ENCODE assay signal across 20 cellular contexts in the genomic region with DNA sequence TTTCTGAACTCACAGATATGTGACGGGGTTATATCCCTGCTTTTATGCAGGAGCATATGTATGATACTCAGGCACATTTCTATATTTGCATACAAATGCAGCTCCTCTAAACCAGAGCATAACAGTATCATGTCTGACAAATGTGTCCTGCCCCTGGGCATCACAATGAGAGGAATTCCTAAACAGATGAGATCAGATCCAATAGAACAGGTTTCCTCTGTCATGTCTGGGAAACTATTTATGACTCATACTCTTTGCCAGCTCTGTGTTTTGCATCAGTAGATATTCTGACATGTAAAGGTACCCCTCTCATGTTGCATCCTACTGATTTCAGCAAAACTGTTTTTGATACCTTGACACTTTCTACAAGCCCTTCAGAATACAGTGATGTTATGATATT. TPM values are rescaled to one million over a fixed set of nuclear protein-coding genes. Genes with fewer than 3 reads are reported as not detected.
A peak's percentile ranks its signal among the peaks of the same experiment; 100 is the strongest.
DNase-seq lines count a peak whose midpoint lies in the region; FAIRE-seq and TF ChIP-seq lines count a peak whose summit lies in the region.
"Had no signal": no experiment of that assay in that cellular context is flagged by ENCODE, and none has a peak within 500 bp of the region (broad histone marks: within the 10 kb centered on the region; RNA-seq: fewer than 3 reads in every experiment).

No MANE protein-coding gene starts in this region.

- BruUV-seq in mammary epithelial cell (replicated peaks; lab: Mats Ljungman, UMichigan), result no TSS peak

- peak; percentile 60 for DNase-seq in DMS53 treated with DMSO at 0.1 percent for 48 hours (lab: John Stamatoyannopoulos, UW; ENCODE audit: unreplicated experiment)
- peak; percentile 69 for DNase-seq in M059J (ENCODE audit: low read depth)
- peak; percentile 86 for DNase-seq in mammary epithelial cell
- DNase-seq in keratinocyte (ENCODE audit: low read depth, low spot score), result peak; percentile 68
- DNase-seq in KG1 (lab: John Stamatoyannopoulos, UW), result no peak
- no peak for DNase-seq in iPS-NIHi11 (ENCODE audit: low spot score)
- no peak for DNase-seq in NCI-H2196 (lab: John Stamatoyannopoulos, UW; ENCODE audit: unreplicated experiment)
- DNase-seq in activated CD4-positive, CD25-positive, alpha-beta regulatory T cell treated with anti-CD3 and anti-CD28 coated beads, Interleukin-2, amount 50 U/mL, for 72 hours, result no peak
- DNase-seq: CD8-positive, alpha-beta memory T cell; cortex of kidney; esophagus squamous epithelium; HFFc6; Kasumi-1; left lung; NCI-H146; NCI-H510A treated with DMSO at 0.1 percent for 48 hours; stimulated activated naive CD4-positive, alpha-beta T cell treated with Interleukin-2 at 50 U/mL for 16 hours had no signal

- no peaks in the 10 kb centered on the region for H3K9me1 ChIP-seq in keratinocyte (ENCODE audit: control insufficient read depth, extremely low read depth, insufficient read depth, low read length)

- H3K4me3 ChIP-seq in mammary epithelial cell (replicated peaks in 1 of 3; ENCODE audit: insufficient read depth in 1 of 3, low read depth in 2 of 3, low read length in 3 of 3), result no peak overlapping the region
- no peak overlapping the region for H3K4me3 ChIP-seq in keratinocyte (ENCODE audit: control insufficient read depth in 2 of 3, extremely low read depth in 1 of 3, insufficient read depth in 2 of 3, low read depth in 1 of 3, low read length in 3 of 3)
- H3K4me3 ChIP-seq: esophagus squamous epithelium, left lung had no signal

- intact Hi-C loops in mammary epithelial cell (cut with micrococcal nuclease), result loop anchor here (5.0 kb wide), 1 partner anchor 161 kb away; no protein-coding TSS in a partner anchor

- H3K27me3 ChIP-seq in mammary epithelial cell (ENCODE audit: insufficient read depth, low read length), result no peaks in the 10 kb centered on the region
- no peaks in the 10 kb centered on the region for H3K27me3 ChIP-seq in keratinocyte (ENCODE audit: control insufficient read depth, extremely low read depth, insufficient read depth, low read length)
- H3K27me3 ChIP-seq: left lung had no signal

- H3K9me3 ChIP-seq in mammary epithelial cell (replicated peaks; ENCODE audit: insufficient read depth, low read length), result peaks cover under 1% of the 10 kb centered on the region
- H3K9me3 ChIP-seq in keratinocyte (ENCODE audit: control insufficient read depth, low read depth, low read length), result peaks cover under 1% of the 10 kb centered on the region

- peaks cover 5% of the 10 kb centered on the region for H3K4me1 ChIP-seq in mammary epithelial cell (ENCODE audit: insufficient read depth, low read length)
- peaks cover 11% of the 10 kb centered on the region for H3K4me1 ChIP-seq in keratinocyte (ENCODE audit: control insufficient read depth, extremely low read depth, insufficient read depth, low read length)
- H3K4me1 ChIP-seq: esophagus squamous epithelium, left lung, parathyroid adenoma had no signal

- no peaks in the 10 kb centered on the region for H3K36me3 ChIP-seq in mammary epithelial cell (ENCODE audit: insufficient read depth, low read length)
- no peaks in the 10 kb centered on the region for H3K36me3 ChIP-seq in keratinocyte (ENCODE audit: control insufficient read depth in 2 of 2, extremely low read depth in 1 of 2, insufficient read depth in 2 of 2, low read length in 2 of 2)
- H3K36me3 ChIP-seq: esophagus squamous epithelium, left lung had no signal

- in situ Hi-C loops in mammary epithelial cell (cut with MboI; ENCODE audit: low sequenced_read_pairs in 2 of 2), result no loop called here

- TF ChIP-seq CTCF in mammary epithelial cell (conservative IDR thresholded peaks at IDR 0.05 in 1 of 2, IDR thresholded peaks at IDR 0.05 in 1 of 2; ENCODE audit: extremely low read depth in 1 of 2, insufficient read depth in 1 of 2, low read depth in 1 of 2, low read length in 2 of 2), result no peak
- TF ChIP-seq CTCF in keratinocyte (optimal IDR thresholded peaks at IDR 0.05 in 1 of 3, IDR thresholded peaks at IDR 0.05 in 1 of 3, conservative IDR thresholded peaks at IDR 0.05 in 1 of 3; ENCODE audit: extremely low read depth in 1 of 3, insufficient read depth in 2 of 3, low read length in 3 of 3), result no peak

- H3K27ac ChIP-seq in mammary epithelial cell (ENCODE audit: insufficient read depth, low read depth, low read length) (no peak overlapping the region), keratinocyte (ENCODE audit: control insufficient read depth, insufficient read depth, low read length) (no peak overlapping the region)
- H3K27ac ChIP-seq: esophagus squamous epithelium, left lung, parathyroid adenoma had no signal

- dilution Hi-C loops in mammary epithelial cell (cut with HindIII; ENCODE audit: low sequenced_read_pairs), result no loop called here
- dilution Hi-C loops in keratinocyte (cut with MboI; ENCODE audit: extremely low pct_ligation_motif_present, low sequenced_read_pairs), result no loop called here

- no peak overlapping the region for H2AFZ ChIP-seq in mammary epithelial cell (ENCODE audit: low read depth, low read length)
- H2AFZ ChIP-seq in keratinocyte (ENCODE audit: control insufficient read depth, low read length), result no peak overlapping the region
- H2AFZ ChIP-seq: parathyroid adenoma had no signal

- H3K4me2 ChIP-seq in mammary epithelial cell (ENCODE audit: insufficient read depth, low read depth, low read length), result no peak overlapping the region
- H3K4me2 ChIP-seq in keratinocyte (ENCODE audit: control insufficient read depth, extremely low read depth, insufficient read depth, low read depth, low read length), result no peak overlapping the region

- no peaks in the 10 kb centered on the region for H3K79me2 ChIP-seq in mammary epithelial cell (ENCODE audit: insufficient read depth, low read length)
- H3K79me2 ChIP-seq in keratinocyte (ENCODE audit: control insufficient read depth, insufficient read depth, low read length), result no peaks in the 10 kb centered on the region
- H3K79me2 ChIP-seq: parathyroid adenoma had no signal

- CTCF ChIA-PET in mammary epithelial cell (lab: Charles Lee; ENCODE audit: low non-redundant PET), result no interaction called here

- H4K20me1 ChIP-seq in mammary epithelial cell (ENCODE audit: insufficient read depth, low read length) (no peaks in the 10 kb centered on the region), keratinocyte (ENCODE audit: control insufficient read depth, extremely low read depth, insufficient read depth, low read length) (no peaks in the 10 kb centered on the region)

- FAIRE-seq in keratinocyte (lab: Jason Lieb, UNC), result peak; percentile 91
- FAIRE-seq: GM12892 had no signal

- H3K9ac ChIP-seq in mammary epithelial cell (ENCODE audit: insufficient read depth, low read length) (no peak overlapping the region), keratinocyte (ENCODE audit: control insufficient read depth, extremely low read depth, insufficient read depth, low read length) (no peak overlapping the region)
- H3K9ac ChIP-seq: parathyroid adenoma had no signal

- 0% methylated on average over 1 of the region's 1 CpG for WGBS in mammary epithelial cell (ENCODE audit: low coverage, missing lambda C conversion rate)

RNA-seq across cellular contexts. Expression of a gene that starts 29.4 kb away (rescaled TPM):
- 0.59 and 0.81 TPM in 2 replicates for total RNA-seq in M059J (2014; rRNA removed; shearing (Covaris generic))
- total RNA-seq in mammary epithelial cell, result not detected
- polyA plus RNA-seq in mammary epithelial cell (not detected), keratinocyte (not detected in 3 replicates)
- polyA minus RNA-seq in mammary epithelial cell (not detected), keratinocyte (not detected in 3 replicates)
- polyA plus RNA-seq in keratinocyte (2011; ENCODE audit: low read depth), result not detected
- polyA plus RNA-seq in keratinocyte (2011; cell fraction: cytosol; rRNA removed), result not detected in 2 replicates
- polyA plus RNA-seq in keratinocyte (2011; cell fraction: nucleus; rRNA removed), result not detected in 2 replicates
- not detected in 2 replicates for polyA plus RNA-seq in keratinocyte (2012; ENCODE audit: low replicate concordance)
- polyA minus RNA-seq in keratinocyte (2011; cell fraction: cytosol; rRNA and poly(A)+ RNA removed), result not detected
- polyA minus RNA-seq in keratinocyte (2011; cell fraction: nucleus; rRNA and poly(A)+ RNA removed), result not detected in 2 replicates
- total RNA-seq: activated T-helper 17 cell treated with anti-CD3 and anti-CD28 coated beads, Interleukin-2, amount 50 U/mL, for 72 hours; CD8-positive, alpha-beta memory T cell; HFFc6 had no signal
- polyA plus RNA-seq: CD8-positive, alpha-beta memory T cell had no signal

Comparison
In these comparisons a context has a peak if more than half of its experiments do, and no peak if none do; other contexts are left out.
1. DNase-seq: peak in DMS53 treated with DMSO at 0.1 percent for 48 hours (single experiment), M059J (single experiment), mammary epithelial cell (single experiment) and keratinocyte (single experiment); none in KG1 (single experiment), iPS-NIHi11 (single experiment), NCI-H2196 (single experiment) and activated CD4-positive, CD25-positive, alpha-beta regulatory T cell treated with anti-CD3 and anti-CD28 coated beads, Interleukin-2, amount 50 U/mL, for 72 hours (single experiment).